Comparison of ENCODE assay signal across 26 cellular contexts in the genomic region with DNA sequence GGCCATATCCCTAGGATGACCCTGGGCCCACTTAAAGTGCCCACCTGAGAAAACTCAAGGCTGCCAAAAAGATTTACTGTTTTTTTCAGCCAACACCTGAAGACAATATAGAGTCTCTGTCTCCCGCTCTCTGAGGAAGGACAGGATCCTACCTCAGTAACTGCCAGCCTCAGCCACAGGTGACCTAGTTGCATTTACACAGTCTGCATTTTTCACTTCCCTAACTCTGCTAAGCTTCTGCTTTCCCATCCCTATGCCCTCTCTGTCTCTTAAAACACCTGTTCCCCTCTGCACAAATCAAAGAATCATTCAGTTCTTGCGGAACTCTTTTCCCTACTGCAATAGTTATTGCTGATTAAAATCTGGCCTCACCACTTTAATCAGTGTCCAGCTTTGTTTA.
A peak's percentile ranks its signal among the peaks of the same experiment; 100 is the strongest.
DNase-seq lines count a peak whose midpoint lies in the region; ATAC-seq and TF ChIP-seq lines count a peak whose summit lies in the region.
"Had no signal": no experiment of that assay in that cellular context is flagged by ENCODE, and none has a peak within 500 bp of the region (broad histone marks: within the 10 kb centered on the region; RNA-seq: fewer than 3 reads in every experiment).

No MANE protein-coding gene starts in this region.

- no peak for DNase-seq in DND-41
- DNase-seq in MM.1S = peak; percentile 86
- peak; percentile 20 for DNase-seq in islet precursor cell
- no peak for DNase-seq in DMS 273 treated with DMSO at 0.1 percent for 48 hours (lab: John Stamatoyannopoulos, UW)
- DNase-seq in NCI-H2227 treated with DMSO at 0.1 percent for 48 hours (lab: John Stamatoyannopoulos, UW) = no peak
- no peak for DNase-seq in stimulated activated effector memory CD8-positive, alpha-beta T cell treated with anti-CD3 and anti-CD28 coated beads, Interleukin-12 subunit alpha, Interleukin-12 subunit beta, amount 100 ng/mL, for 72 hours (ENCODE audit: low spot score in 2 of 2)
- DNase-seq: AML-193, C1 segment of cervical spinal cord, Calu3, Karpas-422, NCI-H1105, NCI-H146, NCI-H2029 treated with DMSO at 0.1 percent for 48 hours, NCI-H345, NCI-H524 treated with DMSO at 0.1 percent for 48 hours, NCI-H82, PC-9, SHP77 treated with DMSO at 0.1 percent for 48 hours, T-helper 2 cell had no signal

- peaks cover 10% of the 10 kb centered on the region; the same call in 1 of the 2 replicates for H3K36me3 ChIP-seq in DND-41 (ENCODE audit: insufficient read depth, low read length)
- H3K36me3 ChIP-seq in MM.1S (replicated peaks; ENCODE audit: insufficient read depth, low read length) = no peaks in the 10 kb centered on the region; the same call in 1 of the 2 replicates
- peaks cover 12% of the 10 kb centered on the region; the same call in 1 of the 2 replicates for H3K36me3 ChIP-seq in OCI-LY1 (ENCODE audit: insufficient read depth, low read length)
- H3K36me3 ChIP-seq: HAP-1 had no signal

- H3K27ac ChIP-seq in DND-41 (ENCODE audit: low read length) (no peak overlapping the region), MM.1S (ENCODE audit: low read length) (peak overlapping the region; percentile 86), OCI-LY1 (ENCODE audit: low read depth, low read length, poor library complexity, severe bottlenecking) (peak overlapping the region; percentile 64)
- H3K27ac ChIP-seq: PC-9, RWPE1, SK-N-MC had no signal

- H4K20me1 ChIP-seq in DND-41 (ENCODE audit: insufficient read depth, low read length) (no peaks in the 10 kb centered on the region), MM.1S (ENCODE audit: insufficient read depth, low read length) (no peaks in the 10 kb centered on the region), OCI-LY1 (ENCODE audit: insufficient read depth, low read length) (no peaks in the 10 kb centered on the region)

- no peak overlapping the region for H3K27ac Mint-ChIP-seq in stimulated activated effector memory CD8-positive, alpha-beta T cell treated with anti-CD3 and anti-CD28 coated beads, Interleukin-12 subunit alpha, Interleukin-12 subunit beta, amount 100 ng/mL, for 72 hours
- H3K27ac Mint-ChIP-seq: CD8-positive, alpha-beta T cell; GM23338 had no signal

- no peak overlapping the region for H3K4me2 ChIP-seq in DND-41 (ENCODE audit: insufficient read depth, low read length)
- H3K4me2 ChIP-seq in MM.1S (ENCODE audit: low read depth, low read length) = peak overlapping the region; percentile 54
- H3K4me2 ChIP-seq in OCI-LY1 (ENCODE audit: low read length) = no peak overlapping the region; the same call in 1 of the 2 replicates
- H3K4me2 ChIP-seq: GM23338, PC-9 had no signal

- H3K9me3 Mint-ChIP-seq in stimulated activated effector memory CD8-positive, alpha-beta T cell treated with anti-CD3 and anti-CD28 coated beads, Interleukin-12 subunit alpha, Interleukin-12 subunit beta, amount 100 ng/mL, for 72 hours = peaks cover 7% of the 10 kb centered on the region

- H3K9me2 ChIP-seq in MM.1S (replicated peaks; ENCODE audit: insufficient read depth, low read length) (no peaks in the 10 kb centered on the region), OCI-LY1 (ENCODE audit: low read depth, low read length) (no peaks in the 10 kb centered on the region)

- peak overlapping the region; percentile 27; the same call in 1 of the 2 replicates for H2AFZ ChIP-seq in DND-41 (ENCODE audit: low read depth, low read length)
- H2AFZ ChIP-seq in MM.1S (ENCODE audit: low read length) = no peak overlapping the region
- no peak overlapping the region for H2AFZ ChIP-seq in OCI-LY1 (ENCODE audit: low read length)
- H2AFZ ChIP-seq: GM23338, PC-9 had no signal

- H3K9me3 ChIP-seq in DND-41 (ENCODE audit: insufficient read depth, low read length, severe bottlenecking) = peaks cover 24% of the 10 kb centered on the region
- no peaks in the 10 kb centered on the region for H3K9me3 ChIP-seq in MM.1S (replicated peaks; ENCODE audit: insufficient read depth, low read length)
- peaks cover 7% of the 10 kb centered on the region; the same call in 1 of the 2 replicates for H3K9me3 ChIP-seq in OCI-LY1 (ENCODE audit: low read length)
- H3K9me3 ChIP-seq: HAP-1 had no signal

- H3K79me2 ChIP-seq in DND-41 (ENCODE audit: insufficient read depth, low read length) = no peaks in the 10 kb centered on the region
- peaks cover 17% of the 10 kb centered on the region for H3K79me2 ChIP-seq in MM.1S (ENCODE audit: low read length)
- H3K79me2 ChIP-seq in OCI-LY1 (ENCODE audit: insufficient read depth, low read length) = no peaks in the 10 kb centered on the region

- H3K27me3 ChIP-seq in DND-41 (ENCODE audit: insufficient read depth, low read length, poor library complexity) (no peaks in the 10 kb centered on the region), MM.1S (replicated peaks; ENCODE audit: insufficient read depth, low read length) (no peaks in the 10 kb centered on the region), OCI-LY1 (ENCODE audit: insufficient read depth, low read length) (no peaks in the 10 kb centered on the region)

- H3K4me1 Mint-ChIP-seq in stimulated activated effector memory CD8-positive, alpha-beta T cell treated with anti-CD3 and anti-CD28 coated beads, Interleukin-12 subunit alpha, Interleukin-12 subunit beta, amount 100 ng/mL, for 72 hours = no peaks in the 10 kb centered on the region

- no peak overlapping the region for H3K4me3 Mint-ChIP-seq in stimulated activated effector memory CD8-positive, alpha-beta T cell treated with anti-CD3 and anti-CD28 coated beads, Interleukin-12 subunit alpha, Interleukin-12 subunit beta, amount 100 ng/mL, for 72 hours
- H3K4me3 Mint-ChIP-seq: CD8-positive, alpha-beta T cell; GM23338 had no signal

- H3K4me1 ChIP-seq in DND-41 (ENCODE audit: insufficient read depth, low read length) (no peaks in the 10 kb centered on the region), MM.1S (ENCODE audit: low read length) (peaks cover 59% of the 10 kb centered on the region), OCI-LY1 (ENCODE audit: insufficient read depth, low read length, severe bottlenecking) (peaks cover 46% of the 10 kb centered on the region)
- H3K4me1 ChIP-seq: HAP-1 had no signal

- no peak for ATAC-seq in DND-41 (ENCODE audit: insufficient read depth, low read depth)
- ATAC-seq in stimulated activated effector memory CD8-positive, alpha-beta T cell treated with anti-CD3 and anti-CD28 coated beads, Interleukin-12 subunit alpha, Interleukin-12 subunit beta, amount 100 ng/mL, for 72 hours = no peak
- ATAC-seq: CD8-positive, alpha-beta T cell; GM12878; GM23338 had no signal

- H3K9ac ChIP-seq in DND-41 (ENCODE audit: low read depth, low read length) = no peak overlapping the region
- peak overlapping the region; percentile 35; the same call in 1 of the 2 replicates for H3K9ac ChIP-seq in MM.1S (ENCODE audit: low read length)
- no peak overlapping the region for H3K9ac ChIP-seq in OCI-LY1 (ENCODE audit: low read length)

- no peaks in the 10 kb centered on the region for H3K36me3 Mint-ChIP-seq in stimulated activated effector memory CD8-positive, alpha-beta T cell treated with anti-CD3 and anti-CD28 coated beads, Interleukin-12 subunit alpha, Interleukin-12 subunit beta, amount 100 ng/mL, for 72 hours
- H3K36me3 Mint-ChIP-seq: CD8-positive, alpha-beta T cell had no signal

- TF ChIP-seq CTCF in DND-41 (IDR thresholded peaks at IDR 0.05; ENCODE audit: borderline replicate concordance, extremely low read depth, low read length, poor library complexity, severe bottlenecking) (no peak), MM.1S (IDR thresholded peaks at IDR 0.05; ENCODE audit: low read length) (no peak), OCI-LY1 (IDR thresholded peaks at IDR 0.05; ENCODE audit: low read length) (no peak)

- peaks cover 36% of the 10 kb centered on the region for H3F3A ChIP-seq in MM.1S (ENCODE audit: insufficient read depth, low read length)
- H3F3A ChIP-seq in OCI-LY1 (ENCODE audit: insufficient read depth, low read length) = no peaks in the 10 kb centered on the region

- H3K4me3 ChIP-seq in DND-41 (ENCODE audit: low read depth in 1 of 2, low read length in 2 of 2) (no peak overlapping the region), MM.1S (ENCODE audit: low read length) (no peak overlapping the region; the same call in 1 of the 2 replicates), OCI-LY1 (ENCODE audit: low read depth, low read length, poor library complexity, severe bottlenecking) (no peak overlapping the region)
- H3K4me3 ChIP-seq: GM12878, GM23338, HAP-1, PC-9, SK-N-MC had no signal

Comparison
In these comparisons a context has a peak if more than half of its experiments do, and no peak if none do; other contexts are left out.
1. DNase-seq: peak in MM.1S (single experiment) and islet precursor cell (single experiment); none in DND-41 (single experiment), DMS 273 treated with DMSO at 0.1 percent for 48 hours (single experiment), NCI-H2227 treated with DMSO at 0.1 percent for 48 hours (single experiment) and stimulated activated effector memory CD8-positive, alpha-beta T cell treated with anti-CD3 and anti-CD28 coated beads, Interleukin-12 subunit alpha, Interleukin-12 subunit beta, amount 100 ng/mL, for 72 hours (0 of 2).